In the genomic region with DNA sequence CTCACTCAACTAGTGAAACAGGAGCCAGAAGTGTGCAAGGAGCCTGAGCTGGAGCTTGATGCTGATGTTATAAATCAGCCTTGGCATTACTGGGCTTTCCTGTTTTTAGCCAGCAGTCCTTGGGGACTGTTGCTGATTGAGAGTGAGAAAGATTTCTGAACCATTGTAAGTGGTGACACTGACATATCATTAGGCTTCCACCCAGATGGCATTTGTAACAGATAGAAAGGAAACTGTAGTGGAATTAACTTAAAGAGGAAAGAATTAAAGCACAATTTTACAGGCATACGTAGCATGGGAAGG, we compare ENCODE assay signal across 12 cellular contexts.
DNase-seq lines count a peak whose midpoint lies in the region; ATAC-seq and TF ChIP-seq lines count a peak whose summit lies in the region.
"Had no signal": no experiment of that assay in that cellular context is flagged by ENCODE, and none has a peak within 500 bp of the region (broad histone marks: within the 10 kb centered on the region; RNA-seq: fewer than 3 reads in every experiment).

No MANE protein-coding gene starts in this region.

- CTCF ChIA-PET in A673 (lab: Charles Lee) = no interaction called here

- H3K4me1 Mint-ChIP-seq in nephron = peaks cover 43% of the 10 kb centered on the region
- H3K4me1 Mint-ChIP-seq: activated naive CD8-positive, alpha-beta T cell treated with anti-CD3 and anti-CD28 coated beads, Interleukin-2, amount 50 U/mL, for 24 hours had no signal

- ATAC-seq in HG03196 (IDR thresholded peaks at IDR 0.05; ENCODE audit: unreplicated experiment) (peak; percentile 48), GM18868 (IDR thresholded peaks at IDR 0.05; ENCODE audit: unreplicated experiment) (no peak)
- ATAC-seq: activated CD8-positive, alpha-beta T cell treated with anti-CD3 and anti-CD28 coated beads, Interleukin-2, amount 10 ng/mL, durations not matched to agents 7 days and 5 days; activated naive CD8-positive, alpha-beta T cell treated with anti-CD3 and anti-CD28 coated beads, Interleukin-2, amount 50 U/mL, for 24 hours had no signal

- H3K27ac Mint-ChIP-seq in nephron = peak overlapping the region; percentile 31 to 80 (median 72)
- H3K27ac Mint-ChIP-seq: activated CD8-positive, alpha-beta T cell treated with anti-CD3 and anti-CD28 coated beads, Interleukin-2, amount 10 ng/mL, durations not matched to agents 7 days and 5 days; activated naive CD8-positive, alpha-beta T cell treated with anti-CD3 and anti-CD28 coated beads, Interleukin-2, amount 50 U/mL, for 24 hours had no signal

- BruUV-seq in A673 (replicated peaks; lab: Mats Ljungman, UMichigan) = no TSS peak

- no peaks in the 10 kb centered on the region for H3K36me3 Mint-ChIP-seq in nephron (ENCODE audit: low read depth)

- intact Hi-C loops in A673 (cut with micrococcal nuclease; ENCODE audit: unreplicated experiment) = no loop called here

- DNase-seq in A673 (ENCODE audit: low spot score) (peak; percentile 48), dermis microvascular lymphatic vessel endothelial cell (ENCODE audit: low read depth in 2 of 2) (peak; percentile 16 to 53), putamen (ENCODE audit: low spot score) (no peak), epidermal melanocyte (ENCODE audit: insufficient read length, low spot score) (no peak)
- no peak for DNase-seq in activated CD8-positive, alpha-beta memory T cell treated with anti-CD3 and anti-CD28 coated beads for 24 hours
- DNase-seq: activated CD8-positive, alpha-beta T cell treated with anti-CD3 and anti-CD28 coated beads, Interleukin-2, amount 10 ng/mL, durations not matched to agents 7 days and 5 days; activated naive CD8-positive, alpha-beta T cell treated with anti-CD3 and anti-CD28 coated beads, Interleukin-2, amount 50 U/mL, for 24 hours; NCI-H1105; stimulated activated CD8-positive, alpha-beta memory T cell treated with anti-CD3 and anti-CD28 coated beads, Interleukin-4, amount 100 ng/mL, for 48 hours had no signal

- H3K27me3 Mint-ChIP-seq in nephron (ENCODE audit: low read depth) = peaks cover 3% of the 10 kb centered on the region
- H3K27me3 Mint-ChIP-seq: activated naive CD8-positive, alpha-beta T cell treated with anti-CD3 and anti-CD28 coated beads, Interleukin-2, amount 50 U/mL, for 24 hours had no signal

- POLR2A ChIA-PET in A673 (lab: Charles Lee; ENCODE audit: low non-redundant PET) = no interaction called here

- no peaks in the 10 kb centered on the region for H3K9me3 ChIP-seq in A673 (ENCODE audit: low read depth, low read length, poor library complexity, severe bottlenecking)

- H3K4me3 ChIP-seq in A673 (ENCODE audit: low read depth, low read length, poor library complexity, severe bottlenecking) = no peak overlapping the region

- TF ChIP-seq CTCF in A673 (conservative IDR thresholded peaks at IDR 0.05; ENCODE audit: low read depth, low read length) (no peak), nephron (IDR thresholded peaks at IDR 0.05; ENCODE audit: unreplicated experiment in 3 of 3) (no peak)

- H3K9me3 Mint-ChIP-seq in nephron = no peaks in the 10 kb centered on the region
- H3K9me3 Mint-ChIP-seq: activated naive CD8-positive, alpha-beta T cell treated with anti-CD3 and anti-CD28 coated beads, Interleukin-2, amount 50 U/mL, for 24 hours had no signal

- H3K36me3 ChIP-seq in A673 (ENCODE audit: insufficient read depth, low read length, poor library complexity, severe bottlenecking) = no peaks in the 10 kb centered on the region

- peaks cover 20% of the 10 kb centered on the region for H3K4me1 ChIP-seq in A673 (ENCODE audit: insufficient read depth, low read length, poor library complexity, severe bottlenecking)

- no peak overlapping the region for H3K27ac ChIP-seq in A673 (ENCODE audit: low read depth, low read length, poor library complexity, severe bottlenecking)

- H3K4me3 Mint-ChIP-seq in nephron = no peak overlapping the region
- H3K4me3 Mint-ChIP-seq: activated CD8-positive, alpha-beta T cell treated with anti-CD3 and anti-CD28 coated beads, Interleukin-2, amount 10 ng/mL, durations not matched to agents 7 days and 5 days; activated naive CD8-positive, alpha-beta T cell treated with anti-CD3 and anti-CD28 coated beads, Interleukin-2, amount 50 U/mL, for 24 hours had no signal

- no peaks in the 10 kb centered on the region for H3K27me3 ChIP-seq in A673 (replicated peaks; ENCODE audit: insufficient read depth, low read depth, low read length, poor library complexity)

Comparison
In these comparisons a context has a peak if more than half of its experiments do, and no peak if none do; other contexts are left out.
1. DNase-seq: peak in A673 (single experiment) and dermis microvascular lymphatic vessel endothelial cell (2 of 2); none in putamen (single experiment), activated CD8-positive, alpha-beta memory T cell treated with anti-CD3 and anti-CD28 coated beads for 24 hours (single experiment) and epidermal melanocyte (single experiment).